8 cellular contexts compared by ENCODE assay signal in the genomic region with DNA sequence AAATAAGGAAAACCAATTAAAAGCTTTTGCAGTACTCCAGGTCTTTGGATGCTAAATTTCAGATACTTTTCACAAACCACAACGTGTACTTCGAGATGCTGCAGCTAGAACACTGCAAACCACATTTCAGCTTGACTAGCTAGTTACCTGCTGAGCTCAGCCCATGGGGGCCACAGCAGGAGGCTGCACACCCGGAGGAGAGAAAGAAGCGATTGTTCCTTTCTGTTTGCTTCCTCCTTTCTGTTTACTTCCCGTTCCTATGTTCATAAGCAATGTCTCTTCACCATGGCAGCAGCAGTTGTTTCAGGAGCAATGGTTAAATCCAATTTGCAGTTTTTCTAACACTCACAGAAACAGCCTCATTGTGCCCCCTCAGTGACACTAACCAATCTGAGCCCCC.
A peak's percentile ranks its signal among the peaks of the same experiment; 100 is the strongest.
DNase-seq lines count a peak whose midpoint lies in the region; ATAC-seq lines count a peak whose summit lies in the region.

No MANE protein-coding gene starts in this region.

- H3K36me3 Mint-ChIP-seq in activated T-cell treated with anti-CD3 and anti-CD28 coated beads, Interleukin-2, amount 50 U/mL, for 4 hours (ENCODE audit: insufficient read depth) = no peaks in the 10 kb centered on the region
- no peaks in the 10 kb centered on the region for H3K36me3 Mint-ChIP-seq in activated naive CD8-positive, alpha-beta T cell

- ATAC-seq in activated T-cell treated with anti-CD3 and anti-CD28 coated beads, Interleukin-2, amount 50 U/mL, for 4 hours = no peak
- no peak for ATAC-seq in stimulated activated naive CD8-positive, alpha-beta T cell treated with anti-CD3 and anti-CD28 coated beads, Interleukin-15, amount 100 ng/mL, for 72 hours
- no peak for ATAC-seq in GM18861 (IDR thresholded peaks at IDR 0.05; ENCODE audit: unreplicated experiment)
- ATAC-seq in GM21619 (IDR thresholded peaks at IDR 0.05; ENCODE audit: unreplicated experiment) = no peak
- ATAC-seq in HG03432 (IDR thresholded peaks at IDR 0.05; ENCODE audit: unreplicated experiment) = no peak

- H3K4me3 Mint-ChIP-seq in activated T-cell treated with anti-CD3 and anti-CD28 coated beads, Interleukin-2, amount 50 U/mL, for 4 hours = peak overlapping the region; percentile 37
- H3K4me3 Mint-ChIP-seq in activated naive CD8-positive, alpha-beta T cell = peak overlapping the region; percentile 59
- peak overlapping the region; percentile 68 to 82 for H3K4me3 Mint-ChIP-seq in stimulated activated naive CD8-positive, alpha-beta T cell treated with anti-CD3 and anti-CD28 coated beads, Interleukin-15, amount 100 ng/mL, for 72 hours

- peak overlapping the region; percentile 74 for H3K27ac Mint-ChIP-seq in activated naive CD8-positive, alpha-beta T cell
- peak overlapping the region; percentile 84 to 97 for H3K27ac Mint-ChIP-seq in stimulated activated naive CD8-positive, alpha-beta T cell treated with anti-CD3 and anti-CD28 coated beads, Interleukin-15, amount 100 ng/mL, for 72 hours

- no peaks in the 10 kb centered on the region for H3K27me3 Mint-ChIP-seq in activated T-cell treated with anti-CD3 and anti-CD28 coated beads, Interleukin-2, amount 50 U/mL, for 4 hours (ENCODE audit: low read depth)
- H3K27me3 Mint-ChIP-seq in activated naive CD8-positive, alpha-beta T cell = no peaks in the 10 kb centered on the region
- no peaks in the 10 kb centered on the region for H3K27me3 Mint-ChIP-seq in stimulated activated naive CD8-positive, alpha-beta T cell treated with anti-CD3 and anti-CD28 coated beads, Interleukin-15, amount 100 ng/mL, for 72 hours

- DNase-seq in activated T-cell treated with anti-CD3 and anti-CD28 coated beads, Interleukin-2, amount 50 U/mL, for 4 hours = no peak
- DNase-seq in activated T-cell treated with anti-CD3 and anti-CD28 coated beads, Interleukin-2, amount 50 U/mL, for 1 hour = no peak
- peak; percentile 73 for DNase-seq in NCI-H345 treated with DMSO at 0.1 percent for 48 hours (lab: John Stamatoyannopoulos, UW; ENCODE audit: unreplicated experiment)
- peak in 1 of 2 donors; percentile 4 for DNase-seq in stimulated activated naive CD8-positive, alpha-beta T cell treated with anti-CD3 and anti-CD28 coated beads, Interleukin-15, amount 100 ng/mL, for 72 hours

- H3K4me1 Mint-ChIP-seq in activated T-cell treated with anti-CD3 and anti-CD28 coated beads, Interleukin-2, amount 50 U/mL, for 4 hours (ENCODE audit: low read depth) = peaks cover 25% of the 10 kb centered on the region
- H3K4me1 Mint-ChIP-seq in activated naive CD8-positive, alpha-beta T cell (ENCODE audit: low read depth) = peaks cover 26% of the 10 kb centered on the region
- H3K4me1 Mint-ChIP-seq in stimulated activated naive CD8-positive, alpha-beta T cell treated with anti-CD3 and anti-CD28 coated beads, Interleukin-15, amount 100 ng/mL, for 72 hours = peaks cover 33% of the 10 kb centered on the region

- no peaks in the 10 kb centered on the region for H3K9me3 Mint-ChIP-seq in activated T-cell treated with anti-CD3 and anti-CD28 coated beads, Interleukin-2, amount 50 U/mL, for 4 hours
- H3K9me3 Mint-ChIP-seq in activated naive CD8-positive, alpha-beta T cell (ENCODE audit: low read depth) = no peaks in the 10 kb centered on the region
- peaks cover 7 to 10% of the 10 kb centered on the region in 2 donors for H3K9me3 Mint-ChIP-seq in stimulated activated naive CD8-positive, alpha-beta T cell treated with anti-CD3 and anti-CD28 coated beads, Interleukin-15, amount 100 ng/mL, for 72 hours
